20 cellular contexts compared by ENCODE assay signal in the genomic region with DNA sequence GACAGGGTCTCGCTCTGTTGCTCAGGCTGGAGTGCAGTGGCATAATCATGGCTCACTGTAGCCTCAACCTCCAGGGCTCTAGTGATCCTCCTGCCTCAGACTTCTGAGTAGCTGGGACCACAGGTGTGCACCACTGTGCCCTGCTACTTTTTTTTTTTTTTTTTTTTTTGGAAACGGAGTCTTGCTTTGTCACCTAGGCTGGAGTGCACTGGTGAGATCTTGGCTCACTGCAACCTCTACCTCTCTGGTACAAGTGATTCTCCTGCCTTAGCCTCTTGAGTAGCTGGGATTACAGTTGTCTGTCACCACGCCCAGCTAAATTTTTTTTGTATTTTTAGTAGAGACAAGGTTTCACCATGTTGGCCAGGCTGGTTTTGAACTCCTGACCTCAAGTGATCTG. TPM values are rescaled to one million over a fixed set of nuclear protein-coding genes. Genes with fewer than 3 reads are reported as not detected.
"Had no signal": no experiment of that assay in that cellular context is flagged by ENCODE, and none has a peak within 500 bp of the region (broad histone marks: within the 10 kb centered on the region; RNA-seq: fewer than 3 reads in every experiment).

No MANE protein-coding gene starts in this region.

RNA-seq across cellular contexts. Expression of a gene that starts 4.9 kb away (rescaled TPM):
- total RNA-seq: cardiac muscle cell, dermis blood vessel endothelial cell, endothelial cell of umbilical vein, gastroesophageal sphincter, heart left ventricle, left cardiac atrium, left ventricle myocardium superior, mesenteric fat pad, myocyte, natural killer cell, occipital lobe, right lobe of liver, skeletal muscle tissue, testis, vagina had no signal
- polyA plus RNA-seq: endothelial cell of umbilical vein, heart left ventricle, neural cell, ovary had no signal

RNA-seq across cellular contexts. Expression of a gene that starts 13.7 kb away (rescaled TPM):
- total RNA-seq: cardiac muscle cell, dermis blood vessel endothelial cell, endothelial cell of umbilical vein, kidney epithelial cell, left cardiac atrium, left ventricle myocardium superior, mesenteric fat pad, myocyte, natural killer cell, occipital lobe, posterior vena cava, right lobe of liver, skeletal muscle tissue, ureter had no signal
- polyA plus RNA-seq: cardiac muscle cell, endothelial cell of umbilical vein, neural cell, ovary had no signal
